1 cellular context compared by ENCODE assay signal in genomic region chr3:46183330-46183729, GRCh38.
TF ChIP-seq lines count a peak whose summit lies in the region.

No MANE protein-coding gene starts in this region.

TF ChIP-seq in SK-N-SH, 30 proteins besides CTCF, POLR2A, EP300 and RAD21 (continued from another document):
- no peak for TF ChIP-seq MAX (IDR thresholded peaks at IDR 0.05; ENCODE audit: low read depth)
- no peak for TF ChIP-seq USF2 (IDR thresholded peaks at IDR 0.05; ENCODE audit: borderline replicate concordance, low read depth, low read length)
- TF ChIP-seq NFIC (IDR thresholded peaks at IDR 0.05; ENCODE audit: borderline replicate concordance), result no peak
- TF ChIP-seq NRF1 (IDR thresholded peaks at IDR 0.05; ENCODE audit: low read depth, low read length), result no peak
- TF ChIP-seq IRF3 (IDR thresholded peaks at IDR 0.05; ENCODE audit: low read depth, low read length), result no peak
- no peak for TF ChIP-seq MEF2A (IDR thresholded peaks at IDR 0.05; ENCODE audit: borderline replicate concordance, low read depth)
- no peak for TF ChIP-seq TEAD4 (IDR thresholded peaks at IDR 0.05; ENCODE audit: borderline replicate concordance, insufficient read depth)
- no peak for TF ChIP-seq RXRA (IDR thresholded peaks at IDR 0.05; ENCODE audit: borderline replicate concordance, low read depth)
- TF ChIP-seq USF1 (IDR thresholded peaks at IDR 0.05; ENCODE audit: borderline replicate concordance, low read depth), result no peak
- no peak for TF ChIP-seq JUND (IDR thresholded peaks at IDR 0.05)
- TF ChIP-seq POLR2AphosphoS5 (IDR thresholded peaks at IDR 0.05; ENCODE audit: low read depth, low read length), result no peak
- TF ChIP-seq GATA2 (CRISPR knock-in tag; IDR thresholded peaks at IDR 0.05), result no peak
- TF ChIP-seq ZBTB33 (IDR thresholded peaks at IDR 0.05; ENCODE audit: borderline replicate concordance, low read depth), result no peak
- TF ChIP-seq PBX3 (IDR thresholded peaks at IDR 0.05), result no peak
- no peak for TF ChIP-seq ELF1 (IDR thresholded peaks at IDR 0.05)
- TF ChIP-seq SIN3A (IDR thresholded peaks at IDR 0.05; ENCODE audit: borderline replicate concordance, low read depth, low read length), result no peak
- no peak for TF ChIP-seq FOXM1 (IDR thresholded peaks at IDR 0.05; ENCODE audit: low read depth)
- no peak for TF ChIP-seq RCOR1 (IDR thresholded peaks at IDR 0.05; ENCODE audit: low read length)
